15 cellular contexts compared by ENCODE assay signal in the genomic region with DNA sequence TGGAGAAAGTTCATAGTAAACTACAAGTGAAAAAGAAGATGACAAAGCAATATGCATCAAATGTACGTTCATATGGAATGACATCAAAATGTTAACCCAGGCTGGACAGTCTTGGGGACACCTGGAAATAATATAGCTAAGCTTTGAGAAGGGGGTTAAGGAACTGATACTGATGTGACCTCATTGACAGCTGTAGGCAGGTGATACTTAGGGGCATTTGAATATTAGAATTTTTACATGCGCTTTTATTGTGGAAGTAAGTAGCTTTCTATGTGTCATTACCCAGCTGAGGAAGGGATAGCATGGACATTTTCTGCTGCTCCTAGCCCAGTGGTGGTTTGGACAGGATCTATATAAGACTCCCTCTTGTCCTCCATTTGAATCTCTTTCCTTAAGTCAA.
A peak's percentile ranks its signal among the peaks of the same experiment; 100 is the strongest.
DNase-seq lines count a peak whose midpoint lies in the region; ATAC-seq and TF ChIP-seq lines count a peak whose summit lies in the region.
"Had no signal": no experiment of that assay in that cellular context is flagged by ENCODE, and none has a peak within 500 bp of the region (broad histone marks: within the 10 kb centered on the region; RNA-seq: fewer than 3 reads in every experiment).

No MANE protein-coding gene starts in this region.

- H3K27ac ChIP-seq in smooth muscle cell (ENCODE audit: low read depth) (peak overlapping the region; percentile 90), colonic mucosa (no peak overlapping the region)
- H3K27ac ChIP-seq: ascending aorta, dorsolateral prefrontal cortex had no signal

- 100% methylated on average over 2 of the region's 2 CpGs for WGBS in smooth muscle cell (ENCODE audit: low lambda C conversion rate)

- H3K9ac ChIP-seq in smooth muscle cell (ENCODE audit: low read depth) (no peak overlapping the region), colonic mucosa (ENCODE audit: low read depth in 2 of 2, low read length in 2 of 2) (no peak overlapping the region)

- H3K27me3 ChIP-seq in smooth muscle cell (ENCODE audit: low read depth) (no peaks in the 10 kb centered on the region), colonic mucosa (no peaks in the 10 kb centered on the region)
- H3K27me3 ChIP-seq: ascending aorta had no signal

- no peak overlapping the region for H2AFZ ChIP-seq in smooth muscle cell (ENCODE audit: low read depth)

- no peaks in the 10 kb centered on the region for H4K20me1 ChIP-seq in smooth muscle cell (ENCODE audit: low read depth)

- H3K4me2 ChIP-seq in smooth muscle cell: no peak overlapping the region

- ATAC-seq in GM19324 (IDR thresholded peaks at IDR 0.05; ENCODE audit: low FRiP score, unreplicated experiment): peak; percentile 47
- peak; percentile 35 for ATAC-seq in GM21737 (IDR thresholded peaks at IDR 0.05; ENCODE audit: unreplicated experiment)
- peak; percentile 39 for ATAC-seq in HG03378 (IDR thresholded peaks at IDR 0.05; ENCODE audit: unreplicated experiment)
- no peak for ATAC-seq in left cardiac atrium
- ATAC-seq: activated T-cell treated with anti-CD3 and anti-CD28 coated beads, Interleukin-2, amount 50 U/mL, for 4 hours; Panc1 had no signal

- peaks cover 29% of the 10 kb centered on the region for H3F3A ChIP-seq in smooth muscle cell (ENCODE audit: low read depth)

- H3K79me2 ChIP-seq in smooth muscle cell (ENCODE audit: low read depth): no peaks in the 10 kb centered on the region

- no peaks in the 10 kb centered on the region for H3K9me3 ChIP-seq in smooth muscle cell (replicated peaks; ENCODE audit: low read depth)
- H3K9me3 ChIP-seq in colonic mucosa: no peaks in the 10 kb centered on the region
- H3K9me3 ChIP-seq: ascending aorta had no signal

- H3K4me3 ChIP-seq in smooth muscle cell (no peak overlapping the region), colonic mucosa (no peak overlapping the region)
- H3K4me3 ChIP-seq: ascending aorta, dorsolateral prefrontal cortex had no signal

- intact Hi-C loops in left cardiac atrium (cut with DNase I) (no loop called here), colonic mucosa (cut with DNase I) (no loop called here)

- TF ChIP-seq CTCF in smooth muscle cell (IDR thresholded peaks at IDR 0.05; ENCODE audit: borderline replicate concordance, insufficient read depth, poor library complexity, severe bottlenecking) (no peak), colonic mucosa (IDR thresholded peaks at IDR 0.05) (no peak)

- H3K4me1 ChIP-seq in smooth muscle cell (ENCODE audit: low read depth) (peaks cover 34% of the 10 kb centered on the region), colonic mucosa (no peaks in the 10 kb centered on the region)

- no peaks in the 10 kb centered on the region for H3K36me3 ChIP-seq in smooth muscle cell (ENCODE audit: low read depth)
- H3K36me3 ChIP-seq in colonic mucosa: no peaks in the 10 kb centered on the region
- H3K36me3 ChIP-seq: ascending aorta had no signal

- DNase-seq in smooth muscle cell (lab: John Stamatoyannopoulos, UW; ENCODE audit: unreplicated experiment) (no peak), left cardiac atrium (no peak), hypothalamus (lab: John Stamatoyannopoulos, UW) (no peak), colonic mucosa (no peak)
- DNase-seq: activated CD4-positive, alpha-beta T cell treated with anti-CD3 and anti-CD28 coated beads for 1 hour; activated T-cell treated with anti-CD3 and anti-CD28 coated beads, Interleukin-2, amount 50 U/mL, for 4 hours; CD4-positive, CD25-positive, alpha-beta regulatory T cell; dorsolateral prefrontal cortex; NCI-H1048; NCI-H2227 treated with DMSO at 0.1 percent for 48 hours had no signal

Comparison
In these comparisons a context has a peak if more than half of its experiments do, and no peak if none do; other contexts are left out.
1. ATAC-seq: peak in GM19324 (single experiment), GM21737 (single experiment) and HG03378 (single experiment); none in left cardiac atrium (0 of 2).